Comparison of ENCODE assay signal across 8 cellular contexts in the genomic region with DNA sequence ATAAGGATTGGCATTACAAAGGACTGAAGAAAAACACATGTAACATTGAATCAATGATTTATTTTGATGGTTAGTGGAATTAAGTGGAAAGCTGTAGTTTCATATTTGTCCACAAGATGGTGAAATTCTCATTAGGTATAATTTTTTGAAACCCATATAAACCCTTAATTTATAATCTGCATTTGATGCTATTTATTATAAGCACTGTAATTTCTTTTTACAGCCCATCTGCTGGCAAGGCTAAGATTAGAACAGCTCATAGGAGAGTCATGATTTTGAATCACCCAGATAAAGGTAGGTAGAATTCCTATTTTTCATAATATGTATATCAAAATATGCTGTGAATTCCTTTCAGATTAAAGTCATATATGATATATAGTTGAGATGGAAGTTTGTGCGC.
DNase-seq lines count a peak whose midpoint lies in the region; ATAC-seq and TF ChIP-seq lines count a peak whose summit lies in the region.

No MANE protein-coding gene starts in this region.

- peak; percentile 68 for TF ChIP-seq RAD21 in IMR-90 (IDR thresholded peaks at IDR 0.05; ENCODE audit: low read length)

- no peaks in the 10 kb centered on the region for H3K9me1 ChIP-seq in IMR-90 (ENCODE audit: insufficient read depth, low read length)

- no peak overlapping the region for H3K4me3 ChIP-seq in CD4-positive, CD25-positive, alpha-beta regulatory T cell (ENCODE audit: low read depth, low read length)
- H3K4me3 ChIP-seq in IMR-90 (ENCODE audit: insufficient read depth, low read depth, low read length) (no peak overlapping the region), kidney epithelial cell (ENCODE audit: low read depth, low read length) (no peak overlapping the region)

- POLR2A ChIA-PET in IMR-90 (lab: Charles Lee; ENCODE audit: unreplicated experiment): no interaction called here

- H4K91ac ChIP-seq in IMR-90 (ENCODE audit: insufficient read depth, low read depth, low read length): no peak overlapping the region

- no peaks in the 10 kb centered on the region for H4K20me1 ChIP-seq in IMR-90 (ENCODE audit: insufficient read depth, low read length)

- BruUV-seq in IMR-90 (replicated peaks; lab: Mats Ljungman, UMichigan): no TSS peak

- peaks cover 5% of the 10 kb centered on the region for H3K36me3 ChIP-seq in CD4-positive, CD25-positive, alpha-beta regulatory T cell (ENCODE audit: control insufficient read depth, insufficient read depth, low read length)
- H3K36me3 ChIP-seq in IMR-90 (ENCODE audit: control insufficient read depth, insufficient read depth, low read length): no peaks in the 10 kb centered on the region
- peaks cover 3% of the 10 kb centered on the region for H3K36me3 ChIP-seq in kidney epithelial cell (ENCODE audit: control insufficient read depth, insufficient read depth, low read length)

- DNase-seq in CD4-positive, CD25-positive, alpha-beta regulatory T cell: peak in 2 of 3 donors; percentile 16 to 52
- DNase-seq in IMR-90: peak; percentile 61
- DNase-seq in kidney epithelial cell (ENCODE audit: low read depth): no peak
- DNase-seq in retina: no peak
- DNase-seq in stimulated activated CD4-positive, alpha-beta T cell treated with anti-CD3 and anti-CD28 coated beads, Interleukin-1b, Interleukin-23, amount 100 ng/mL, for 48 hours: no peak

- H2BK20ac ChIP-seq in IMR-90 (ENCODE audit: low read depth, low read length): no peak overlapping the region

- H3K4ac ChIP-seq in IMR-90 (ENCODE audit: low read depth, low read length): no peak overlapping the region

- dilution Hi-C loops in IMR-90 (cut with HindIII; ENCODE audit: low sequenced_read_pairs, unreplicated experiment): no loop called here

- no peak overlapping the region for H3K14ac ChIP-seq in IMR-90 (replicated peaks; ENCODE audit: low read depth, low read length)

- H3K27ac Mint-ChIP-seq in CD4-positive, CD25-positive, alpha-beta regulatory T cell: no peak overlapping the region

- H3K27me3 ChIP-seq in CD4-positive, CD25-positive, alpha-beta regulatory T cell (ENCODE audit: control insufficient read depth, insufficient read depth, low read length): no peaks in the 10 kb centered on the region
- H3K27me3 ChIP-seq in IMR-90 (ENCODE audit: control insufficient read depth, insufficient read depth, low read length) (no peaks in the 10 kb centered on the region), kidney epithelial cell (ENCODE audit: control insufficient read depth, insufficient read depth, low read length) (no peaks in the 10 kb centered on the region)

- no peak for TF ChIP-seq POLR2A in IMR-90 (IDR thresholded peaks at IDR 0.05; ENCODE audit: low read depth, low read length)

- H3K36me3 Mint-ChIP-seq in CD4-positive, CD25-positive, alpha-beta regulatory T cell: peaks cover 36% of the 10 kb centered on the region

- H3K4me1 ChIP-seq in CD4-positive, CD25-positive, alpha-beta regulatory T cell (ENCODE audit: control insufficient read depth, insufficient read depth, low read length, poor library complexity, severe bottlenecking): no peaks in the 10 kb centered on the region
- peaks cover 1% of the 10 kb centered on the region; the same call in 1 of the 2 replicates for H3K4me1 ChIP-seq in IMR-90 (ENCODE audit: control insufficient read depth, insufficient read depth, low read length)

- TF ChIP-seq CTCF in IMR-90 (conservative IDR thresholded peaks at IDR 0.05; ENCODE audit: low read depth, low read length) (peak; percentile 63), VCaP (conservative IDR thresholded peaks at IDR 0.05) (peak; percentile 77), kidney epithelial cell (IDR thresholded peaks at IDR 0.05; ENCODE audit: insufficient read depth, low read length, poor library complexity, severe bottlenecking) (peak; percentile 24)

- no peak overlapping the region for H2BK15ac ChIP-seq in IMR-90 (ENCODE audit: low read depth, low read length)

- intact Hi-C loops in IMR-90 (cut with micrococcal nuclease): loop anchor here (1.0 to 10.0 kb wide), 5 partner anchors 218 to 719 kb away; a partner anchor contains a TSS

- H2AK9ac ChIP-seq in IMR-90 (replicated peaks; ENCODE audit: low read depth, low read length, poor library complexity): no peak overlapping the region

- no peak overlapping the region for H2BK120ac ChIP-seq in IMR-90 (ENCODE audit: low read depth, low read length)

- WGBS in IMR-90 (ENCODE audit: extremely low coverage in 2 of 2, insufficient read length in 1 of 2), 2 experiments: no CpG with 5 or more reads among the region's 1 CpG

- no peaks in the 10 kb centered on the region for H3K27me3 Mint-ChIP-seq in CD4-positive, CD25-positive, alpha-beta regulatory T cell

- H4K8ac ChIP-seq in IMR-90 (ENCODE audit: low read depth in 2 of 2, low read length in 2 of 2): no peak overlapping the region

- no peak overlapping the region for H2AK5ac ChIP-seq in IMR-90 (ENCODE audit: low read depth, low read length)

- H3K4me1 Mint-ChIP-seq in CD4-positive, CD25-positive, alpha-beta regulatory T cell: peaks cover 4 to 23% (median 16%) of the 10 kb centered on the region in 4 donors

- CTCF ChIA-PET in IMR-90 (lab: Yijun Ruan, JAX): interaction anchor here (0.6 to 1.0 kb wide), 2 partner anchors 9 to 66 kb away, joined by 3 read pairs; no protein-coding TSS in a partner anchor

- H3K27ac ChIP-seq in CD4-positive, CD25-positive, alpha-beta regulatory T cell (ENCODE audit: insufficient read depth, low read length, poor library complexity, severe bottlenecking): no peak overlapping the region
- no peak overlapping the region for H3K27ac ChIP-seq in IMR-90 (ENCODE audit: insufficient read depth, low read length)
- H3K27ac ChIP-seq in VCaP: peak overlapping the region; percentile 82; the same call in 1 of the 2 replicates

- peaks cover 0 to 7% (median 0%) of the 10 kb centered on the region in 7 donors for H3K9me3 Mint-ChIP-seq in CD4-positive, CD25-positive, alpha-beta regulatory T cell

- no peaks in the 10 kb centered on the region for H3K9me3 ChIP-seq in CD4-positive, CD25-positive, alpha-beta regulatory T cell (ENCODE audit: control insufficient read depth in 2 of 2, low read length in 2 of 2)
- no peaks in the 10 kb centered on the region for H3K9me3 ChIP-seq in IMR-90 (ENCODE audit: control insufficient read depth, insufficient read depth, low read length)

- no peak overlapping the region for H3K9ac ChIP-seq in IMR-90 (ENCODE audit: low read depth, low read length)

- no peak overlapping the region for H3K56ac ChIP-seq in IMR-90 (ENCODE audit: extremely low read depth, insufficient read depth, low read length)

- no peak overlapping the region for H2BK5ac ChIP-seq in IMR-90 (ENCODE audit: low read depth, low read length, poor library complexity, severe bottlenecking)

- H3K4me3 Mint-ChIP-seq in CD4-positive, CD25-positive, alpha-beta regulatory T cell: no peak overlapping the region

- no peak overlapping the region for H3K23ac ChIP-seq in IMR-90 (ENCODE audit: low read depth, low read length)

- no peak overlapping the region for H3K4me2 ChIP-seq in IMR-90 (ENCODE audit: low read depth, low read length)

- H3K79me1 ChIP-seq in IMR-90 (ENCODE audit: low read depth in 1 of 2, low read length in 2 of 2): peaks cover 3 to 9% of the 10 kb centered on the region in 2 experiments; a peak in 1 of 4 replicates

- H4K5ac ChIP-seq in IMR-90 (ENCODE audit: low read depth, low read length): no peak overlapping the region

- in situ Hi-C loops in IMR-90 (cut with MboI; ENCODE audit: low sequenced_read_pairs): loop anchor here (10.0 kb wide), 2 partner anchors 491 to 789 kb away; a partner anchor contains a TSS

- no peak for ATAC-seq in CD4-positive, CD25-positive, alpha-beta regulatory T cell (ENCODE audit: low read depth in 2 of 2)
- peak; percentile 51; the same call in 1 of the 2 replicates for ATAC-seq in IMR-90 (ENCODE audit: low read depth)
- no peak for ATAC-seq in HG03520 (IDR thresholded peaks at IDR 0.05; ENCODE audit: unreplicated experiment)
- ATAC-seq in HG03457 (IDR thresholded peaks at IDR 0.05; ENCODE audit: unreplicated experiment): no peak

- no peak overlapping the region for H2AFZ ChIP-seq in IMR-90 (replicated peaks; ENCODE audit: low read length, poor library complexity)

- H3K18ac ChIP-seq in IMR-90 (ENCODE audit: low read depth, low read length): no peak overlapping the region

TF ChIP-seq in IMR-90, 13 proteins besides CTCF, POLR2A, EP300 and RAD21:
- no peak for TF ChIP-seq MAFK (IDR thresholded peaks at IDR 0.05; ENCODE audit: low read depth, low read length)
- peak; percentile 68 for TF ChIP-seq SMC3 (IDR thresholded peaks at IDR 0.05; ENCODE audit: low read depth, low read length)

Comparison
In these comparisons a context has a peak if more than half of its experiments do, and no peak if none do; other contexts are left out.
1. DNase-seq: peak in CD4-positive, CD25-positive, alpha-beta regulatory T cell (2 of 3) and IMR-90 (single experiment); none in kidney epithelial cell (single experiment), retina (single experiment) and stimulated activated CD4-positive, alpha-beta T cell treated with anti-CD3 and anti-CD28 coated beads, Interleukin-1b, Interleukin-23, amount 100 ng/mL, for 48 hours (single experiment).
2. CTCF ChIP-seq: peak in every context shown above with its lines; median percentile 77 in VCaP; 63 in IMR-90; 24 in kidney epithelial cell.